ENCODE assay signal across 11 cellular contexts in the genomic region with DNA sequence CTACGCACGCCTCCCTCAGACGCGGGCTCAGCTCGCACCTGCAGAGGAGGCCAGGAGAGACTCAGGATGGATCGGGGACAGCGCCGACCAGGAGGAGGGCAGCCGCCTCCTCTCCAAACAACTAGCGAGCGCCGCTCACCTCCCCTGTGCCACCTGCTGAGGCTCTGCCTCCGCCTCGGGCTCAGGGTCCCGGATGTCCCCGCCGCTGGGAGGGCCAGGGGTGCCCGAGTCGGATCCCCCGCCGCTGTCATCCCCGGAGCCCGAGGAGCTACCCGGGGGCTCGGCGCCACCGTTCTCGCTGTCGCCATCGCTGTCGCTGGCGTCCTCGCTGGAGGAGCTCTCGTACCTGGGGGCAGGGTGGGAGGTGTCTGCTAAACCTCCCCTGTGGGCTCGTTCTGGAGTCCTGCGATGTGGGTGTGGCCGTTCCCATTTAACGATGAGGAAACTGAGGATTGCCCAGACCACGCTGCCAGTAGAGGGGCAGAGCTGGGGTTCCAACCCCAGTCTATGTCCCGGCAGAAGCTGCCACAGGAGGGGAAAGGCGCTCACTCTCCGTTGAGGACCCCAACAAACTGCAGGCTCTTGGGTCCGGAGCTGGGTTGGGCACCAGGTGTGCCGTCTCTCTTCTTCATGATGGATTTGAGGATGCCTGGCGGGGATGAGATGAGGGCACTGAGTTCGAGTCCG. TPM values are rescaled to one million over a fixed set of nuclear protein-coding genes. Genes with fewer than 3 reads are reported as not detected.
A peak's percentile ranks its signal among the peaks of the same experiment; 100 is the strongest.
DNase-seq lines count a peak whose midpoint lies in the region; ATAC-seq and TF ChIP-seq lines count a peak whose summit lies in the region.
"Had no signal": no experiment of that assay in that cellular context is flagged by ENCODE, and none has a peak within 500 bp of the region (broad histone marks: within the 10 kb centered on the region; RNA-seq: fewer than 3 reads in every experiment).

No MANE protein-coding gene starts in this region.

- ATAC-seq in IMR-90 (ENCODE audit: low read depth) (no peak), GM21423 (IDR thresholded peaks at IDR 0.05; ENCODE audit: unreplicated experiment) (no peak), GM18858 (IDR thresholded peaks at IDR 0.05; ENCODE audit: unreplicated experiment) (no peak)
- ATAC-seq in effector memory CD8-positive, alpha-beta T cell (replicated peaks) = no peak

- H3K4ac ChIP-seq in IMR-90 (ENCODE audit: low read depth, low read length) = no peak overlapping the region

- H2BK5ac ChIP-seq in IMR-90 (ENCODE audit: low read depth, low read length, poor library complexity, severe bottlenecking) = no peak overlapping the region

- H3K9ac ChIP-seq in IMR-90 (ENCODE audit: low read depth, low read length) (no peak overlapping the region), neural cell (ENCODE audit: low read length) (no peak overlapping the region)

- no TSS peak for BruUV-seq in IMR-90 (replicated peaks; lab: Mats Ljungman, UMichigan)

- peaks cover 0 to 9% of the 10 kb centered on the region in 2 donors for H3K4me1 Mint-ChIP-seq in effector memory CD8-positive, alpha-beta T cell (ENCODE audit: low read depth in 2 of 2)

- no peak overlapping the region for H3K56ac ChIP-seq in IMR-90 (ENCODE audit: extremely low read depth, insufficient read depth, low read length)

- no peak overlapping the region for H3K4me3 ChIP-seq in IMR-90 (ENCODE audit: insufficient read depth, low read depth, low read length)
- peak overlapping the region; percentile 62 for H3K4me3 ChIP-seq in neural cell (ENCODE audit: low read length)

- H2AK5ac ChIP-seq in IMR-90 (ENCODE audit: low read depth, low read length) = no peak overlapping the region

- in situ Hi-C loops in IMR-90 (cut with MboI; ENCODE audit: low sequenced_read_pairs) = no loop called here

- no peaks in the 10 kb centered on the region for H3K9me2 ChIP-seq in neural cell (ENCODE audit: insufficient read depth, low read length)

- CTCF ChIA-PET in IMR-90 (lab: Yijun Ruan, JAX) = interaction anchor here (1.1 kb wide), 1 partner anchor 146 kb away, joined by 3 read pairs; no protein-coding TSS in a partner anchor

- H3K4me3 Mint-ChIP-seq in effector memory CD8-positive, alpha-beta T cell = peak overlapping the region; percentile 18 to 36
- H3K4me3 Mint-ChIP-seq: activated B cell treated with CpG ODN at 0.5 μM for 24 hours; dendritic cell treated with granulocyte-macrophage colony-stimulating factor and Interleukin-4, amounts not matched to agents 40 ng/mL and 50 ng/mL, for 4 days; HFFc6 had no signal

- H4K20me1 ChIP-seq in IMR-90 (ENCODE audit: insufficient read depth, low read length) (no peaks in the 10 kb centered on the region), neural cell (ENCODE audit: insufficient read depth) (no peaks in the 10 kb centered on the region)

- TF ChIP-seq EP300 in neural cell (conservative IDR thresholded peaks at IDR 0.05; ENCODE audit: poor library complexity, severe bottlenecking) = no peak

- TF ChIP-seq RAD21 in IMR-90 (IDR thresholded peaks at IDR 0.05; ENCODE audit: low read length) = no peak
- no peak for TF ChIP-seq RAD21 in neural cell (conservative IDR thresholded peaks at IDR 0.05)

- WGBS in IMR-90 (ENCODE audit: extremely low coverage in 2 of 2, insufficient read length in 1 of 2), 2 experiments = 5% methylated on average over 11 of the region's 47 CpGs; no CpG with 5 or more reads in 1 of the 2 experiments

- no peaks in the 10 kb centered on the region for H3K79me1 ChIP-seq in IMR-90 (ENCODE audit: low read depth in 1 of 2, low read length in 2 of 2)

- peaks cover 6 to 25% of the 10 kb centered on the region in 2 donors for H3K27me3 Mint-ChIP-seq in effector memory CD8-positive, alpha-beta T cell

- no peak overlapping the region for H2AK9ac ChIP-seq in IMR-90 (replicated peaks; ENCODE audit: low read depth, low read length, poor library complexity)

- POLR2A ChIA-PET in IMR-90 (lab: Charles Lee; ENCODE audit: unreplicated experiment) = no interaction called here

- intact Hi-C loops in IMR-90 (cut with micrococcal nuclease) = no loop called here

- H3K4me1 ChIP-seq in IMR-90 (ENCODE audit: control insufficient read depth, insufficient read depth, low read length) = no peaks in the 10 kb centered on the region

- H3K4me2 ChIP-seq in IMR-90 (ENCODE audit: low read depth, low read length) (no peak overlapping the region), neural cell (ENCODE audit: low read length) (no peak overlapping the region)

- no peaks in the 10 kb centered on the region for H3K9me3 Mint-ChIP-seq in effector memory CD8-positive, alpha-beta T cell
- H3K9me3 Mint-ChIP-seq: activated B cell treated with CpG ODN at 0.5 μM for 24 hours; dendritic cell treated with granulocyte-macrophage colony-stimulating factor and Interleukin-4, amounts not matched to agents 40 ng/mL and 50 ng/mL, for 4 days; HFFc6 had no signal

- H3K27me3 ChIP-seq in IMR-90 (ENCODE audit: control insufficient read depth, insufficient read depth, low read length) = peaks cover 46% of the 10 kb centered on the region
- peaks cover 51% of the 10 kb centered on the region for H3K27me3 ChIP-seq in neural cell (ENCODE audit: insufficient read depth, low read depth, low read length)

- H3K14ac ChIP-seq in IMR-90 (replicated peaks; ENCODE audit: low read depth, low read length) = no peak overlapping the region

- H3K18ac ChIP-seq in IMR-90 (ENCODE audit: low read depth, low read length) = no peak overlapping the region

- no peak overlapping the region for H3K27ac Mint-ChIP-seq in effector memory CD8-positive, alpha-beta T cell
- H3K27ac Mint-ChIP-seq: activated B cell treated with CpG ODN at 0.5 μM for 24 hours; dendritic cell treated with granulocyte-macrophage colony-stimulating factor and Interleukin-4, amounts not matched to agents 40 ng/mL and 50 ng/mL, for 4 days; HFFc6 had no signal

- H3K36me3 ChIP-seq in IMR-90 (ENCODE audit: control insufficient read depth, insufficient read depth, low read length) (no peaks in the 10 kb centered on the region), neural cell (ENCODE audit: insufficient read depth, low read length) (no peaks in the 10 kb centered on the region)

- no peak overlapping the region for H4K91ac ChIP-seq in IMR-90 (ENCODE audit: insufficient read depth, low read depth, low read length)

- H3K23ac ChIP-seq in IMR-90 (ENCODE audit: low read depth, low read length) = no peak overlapping the region

- H3K27ac ChIP-seq in IMR-90 (ENCODE audit: insufficient read depth, low read length) (no peak overlapping the region), neural cell (ENCODE audit: low read length) (no peak overlapping the region)

- no peaks in the 10 kb centered on the region for H3K79me2 ChIP-seq in neural cell (replicated peaks; ENCODE audit: insufficient read depth, low read length)

- peaks cover 6% of the 10 kb centered on the region for H3K36me3 Mint-ChIP-seq in effector memory CD8-positive, alpha-beta T cell (ENCODE audit: insufficient read depth)

- H2BK15ac ChIP-seq in IMR-90 (ENCODE audit: low read depth, low read length) = no peak overlapping the region

- H3K9me1 ChIP-seq in IMR-90 (ENCODE audit: insufficient read depth, low read length) = no peaks in the 10 kb centered on the region

- no peak for TF ChIP-seq CTCF in IMR-90 (conservative IDR thresholded peaks at IDR 0.05; ENCODE audit: low read depth, low read length)
- TF ChIP-seq CTCF in neural cell (IDR thresholded peaks at IDR 0.05; ENCODE audit: poor library complexity, severe bottlenecking) = no peak

- H3K9me3 ChIP-seq in IMR-90 (ENCODE audit: control insufficient read depth, insufficient read depth, low read length) (no peaks in the 10 kb centered on the region), neural cell (ENCODE audit: low read length) (no peaks in the 10 kb centered on the region)

- H2AFZ ChIP-seq in IMR-90 (replicated peaks; ENCODE audit: low read length, poor library complexity) = peak overlapping the region; percentile 49
- H2AFZ ChIP-seq in neural cell (ENCODE audit: low read depth, low read length) = no peak overlapping the region

- DNase-seq in NCI-H2227 (lab: John Stamatoyannopoulos, UW; ENCODE audit: unreplicated experiment) (peak; percentile 20), NCI-H2227 treated with DMSO at 0.1 percent for 48 hours (lab: John Stamatoyannopoulos, UW) (no peak), IMR-90 (no peak), inferior parietal cortex (ENCODE audit: extremely low spot score) (no peak)
- DNase-seq in effector memory CD8-positive, alpha-beta T cell = no peak
- DNase-seq: activated B cell treated with CpG ODN at 0.5 μM for 24 hours, HFFc6 had no signal

- H2BK120ac ChIP-seq in IMR-90 (ENCODE audit: low read depth, low read length) = no peak overlapping the region

- no peak overlapping the region for H4K8ac ChIP-seq in IMR-90 (ENCODE audit: low read depth in 2 of 2, low read length in 2 of 2)

- TF ChIP-seq POLR2A in IMR-90 (IDR thresholded peaks at IDR 0.05; ENCODE audit: low read depth, low read length) = no peak

- no peak overlapping the region for H4K5ac ChIP-seq in IMR-90 (ENCODE audit: low read depth, low read length)

- H2BK20ac ChIP-seq in IMR-90 (ENCODE audit: low read depth, low read length) = no peak overlapping the region

- no peaks in the 10 kb centered on the region for H3F3A ChIP-seq in neural cell (ENCODE audit: insufficient read depth, low read length, poor library complexity, severe bottlenecking)

- dilution Hi-C loops in IMR-90 (cut with HindIII; ENCODE audit: low sequenced_read_pairs, unreplicated experiment) = no loop called here

RNA-seq across cellular contexts. Expression of a gene that starts 9.1 kb away (rescaled TPM):
- not detected in 2 replicates for total RNA-seq in IMR-90 (2012; rRNA removed)
- polyA plus RNA-seq in IMR-90 (2012; rRNA removed) (0.04 and 0.07 TPM in 2 replicates), neural cell (1.0 and 2.8 TPM in 2 replicates)
- polyA plus RNA-seq in IMR-90 (2012; cell fraction: cytosol; rRNA removed) = 0.05 and 0.08 TPM in 2 replicates
- 0.18 and 0.84 TPM in 2 replicates for polyA plus RNA-seq in IMR-90 (2012; cell fraction: nucleus; rRNA removed; ENCODE audit: low replicate concordance)
- 0.49 and 1.7 TPM in 2 replicates for polyA minus RNA-seq in neural cell

RNA-seq across cellular contexts. Expression of a gene that starts 12.6 kb away (rescaled TPM):
- 104 and 143 TPM in 2 replicates for total RNA-seq in IMR-90 (2012; rRNA removed)
- polyA plus RNA-seq in IMR-90 (2012; rRNA removed) (643 and 742 TPM in 2 replicates), neural cell (192 and 196 TPM in 2 replicates)
- 708 and 845 TPM in 2 replicates for polyA plus RNA-seq in IMR-90 (2012; cell fraction: cytosol; rRNA removed)
- polyA plus RNA-seq in IMR-90 (2012; cell fraction: nucleus; rRNA removed; ENCODE audit: low replicate concordance) = 193 and 240 TPM in 2 replicates
- 70.6 and 79.4 TPM in 2 replicates for polyA minus RNA-seq in neural cell

RNA-seq across cellular contexts. Expression of a gene that starts 12.7 kb away (rescaled TPM):
- 15.8 and 20.6 TPM in 2 replicates for total RNA-seq in IMR-90 (2012; rRNA removed)
- polyA plus RNA-seq in IMR-90 (2012; rRNA removed) (50.7 and 67.9 TPM in 2 replicates), neural cell (37.3 and 48.0 TPM in 2 replicates)
- 89.2 and 152 TPM in 2 replicates for polyA plus RNA-seq in IMR-90 (2012; cell fraction: cytosol; rRNA removed)
- 43.7 and 86.3 TPM in 2 replicates for polyA plus RNA-seq in IMR-90 (2012; cell fraction: nucleus; rRNA removed; ENCODE audit: low replicate concordance)
- polyA minus RNA-seq in neural cell = 9.0 and 14.5 TPM in 2 replicates

RNA-seq across cellular contexts. Expression of a gene that starts 25.8 kb away (rescaled TPM):
- 13.3 and 15.8 TPM in 2 replicates for total RNA-seq in IMR-90 (2012; rRNA removed)
- 78.5 and 101 TPM in 2 replicates for polyA plus RNA-seq in IMR-90 (2012; rRNA removed)
- 154 and 169 TPM in 2 replicates for polyA plus RNA-seq in IMR-90 (2012; cell fraction: cytosol; rRNA removed)
- 36.8 and 84.4 TPM in 2 replicates for polyA plus RNA-seq in IMR-90 (2012; cell fraction: nucleus; rRNA removed; ENCODE audit: low replicate concordance)
- polyA plus RNA-seq in neural cell = 89.6 and 98.2 TPM in 2 replicates
- polyA minus RNA-seq in neural cell = 35.1 and 39.4 TPM in 2 replicates

RNA-seq across cellular contexts. Expression of a gene that starts 30.0 kb away (rescaled TPM):
- 1.4 and 1.9 TPM in 2 replicates for total RNA-seq in IMR-90 (2012; rRNA removed)
- 19.1 and 21.5 TPM in 2 replicates for polyA plus RNA-seq in IMR-90 (2012; rRNA removed)
- 14.3 and 20.8 TPM in 2 replicates for polyA plus RNA-seq in IMR-90 (2012; cell fraction: cytosol; rRNA removed)
- polyA plus RNA-seq in IMR-90 (2012; cell fraction: nucleus; rRNA removed; ENCODE audit: low replicate concordance) = 31.8 and 52.0 TPM in 2 replicates
- not detected in 2 replicates for polyA plus RNA-seq in neural cell
- polyA minus RNA-seq in neural cell = not detected in 2 replicates
- total RNA-seq: activated B cell treated with CpG ODN at 0.5 μM for 24 hours had no signal
